ENCODE assay signal across 12 cellular contexts in the genomic region with DNA sequence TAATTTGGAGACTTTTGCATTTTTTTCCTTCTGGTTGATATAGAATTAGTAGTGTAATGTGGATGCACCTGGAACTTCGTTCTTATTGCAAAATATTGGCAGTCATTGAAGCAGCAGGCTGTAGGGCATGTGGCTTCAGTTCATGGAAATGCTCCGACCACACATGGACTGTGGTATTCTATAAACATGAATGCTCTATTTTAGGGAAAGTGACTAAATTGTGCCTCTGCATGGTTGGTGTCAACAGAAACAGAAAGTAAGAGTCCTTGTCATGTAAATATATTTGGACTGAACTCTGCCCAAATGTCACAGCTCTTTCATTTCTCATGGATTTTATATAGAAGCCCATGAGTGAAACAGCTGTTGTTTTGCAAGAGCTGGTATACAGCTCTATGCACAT.
DNase-seq lines count a peak whose midpoint lies in the region; ATAC-seq, FAIRE-seq and TF ChIP-seq lines count a peak whose summit lies in the region.
"Had no signal": no experiment of that assay in that cellular context is flagged by ENCODE, and none has a peak within 500 bp of the region (broad histone marks: within the 10 kb centered on the region; RNA-seq: fewer than 3 reads in every experiment).

No MANE protein-coding gene starts in this region.

- H3K9me3 Mint-ChIP-seq in activated naive CD4-positive, alpha-beta T cell treated with anti-CD3 and anti-CD28 coated beads, Interleukin-2, amount 10 ng/mL, durations not matched to agents 7 days and 5 days, result peaks cover 1% of the 10 kb centered on the region
- H3K9me3 Mint-ChIP-seq: activated B cell treated with CpG ODN at 0.5 μM for 24 hours had no signal

- ATAC-seq in A549 (no peak), GM19452 (IDR thresholded peaks at IDR 0.05; ENCODE audit: unreplicated experiment) (peak; percentile 92), HG03039 (IDR thresholded peaks at IDR 0.05; ENCODE audit: unreplicated experiment) (peak; percentile 99)
- ATAC-seq: activated naive CD4-positive, alpha-beta T cell treated with anti-CD3 and anti-CD28 coated beads, Interleukin-2, amount 50 U/mL, for 72 hours; left cardiac atrium had no signal

- H3K9me3 ChIP-seq in A549, result no peaks in the 10 kb centered on the region

- TF ChIP-seq RAD21 in A549 (conservative IDR thresholded peaks at IDR 0.05 in 1 of 2, IDR thresholded peaks at IDR 0.05 in 1 of 2), result no peak

- H3K4me3 Mint-ChIP-seq in activated naive CD4-positive, alpha-beta T cell treated with anti-CD3 and anti-CD28 coated beads, Interleukin-2, amount 10 ng/mL, durations not matched to agents 7 days and 5 days, result no peak overlapping the region
- H3K4me3 Mint-ChIP-seq: activated B cell treated with CpG ODN at 0.5 μM for 24 hours had no signal

- POLR2A ChIA-PET in A549 (lab: Yijun Ruan, JAX), result no interaction called here

- TF ChIP-seq POLR2A in A549 (IDR thresholded peaks at IDR 0.05; ENCODE audit: low read length) (no peak), H54 (IDR thresholded peaks at IDR 0.05; ENCODE audit: low read depth, low read length) (no peak)

- no peaks in the 10 kb centered on the region for H3K4me1 Mint-ChIP-seq in activated naive CD4-positive, alpha-beta T cell treated with anti-CD3 and anti-CD28 coated beads, Interleukin-2, amount 10 ng/mL, durations not matched to agents 7 days and 5 days

- FAIRE-seq in A549 (lab: Jason Lieb, UNC) (no peak), H54 (lab: Jason Lieb, UNC) (no peak)

- H3K27ac ChIP-seq in A549, result no peak overlapping the region

- no peaks in the 10 kb centered on the region for H3K36me3 Mint-ChIP-seq in activated naive CD4-positive, alpha-beta T cell treated with anti-CD3 and anti-CD28 coated beads, Interleukin-2, amount 10 ng/mL, durations not matched to agents 7 days and 5 days
- H3K36me3 Mint-ChIP-seq: activated naive CD4-positive, alpha-beta T cell treated with anti-CD3 and anti-CD28 coated beads, Interleukin-2, amount 50 U/mL, for 72 hours had no signal

- no peaks in the 10 kb centered on the region for H3K27me3 Mint-ChIP-seq in activated naive CD4-positive, alpha-beta T cell treated with anti-CD3 and anti-CD28 coated beads, Interleukin-2, amount 10 ng/mL, durations not matched to agents 7 days and 5 days
- H3K27me3 Mint-ChIP-seq: activated B cell treated with CpG ODN at 0.5 μM for 24 hours had no signal

- CTCF ChIA-PET in A549 (lab: Yijun Ruan, JAX), result no interaction called here
- CTCF ChIA-PET in activated naive CD4-positive, alpha-beta T cell treated with anti-CD3 and anti-CD28 coated beads, Interleukin-2, amount 10 ng/mL, durations not matched to agents 7 days and 5 days (lab: Charles Lee), result no interaction called here

- H3K4me3 ChIP-seq in A549, result no peak overlapping the region

- no peaks in the 10 kb centered on the region for H3K4me1 ChIP-seq in A549

- 22% methylated on average over 2 of the region's 2 CpGs for WGBS in A549 (ENCODE audit: missing lambda C conversion rate)

- no peak overlapping the region for H3K27ac Mint-ChIP-seq in activated naive CD4-positive, alpha-beta T cell treated with anti-CD3 and anti-CD28 coated beads, Interleukin-2, amount 10 ng/mL, durations not matched to agents 7 days and 5 days
- H3K27ac Mint-ChIP-seq: activated B cell treated with CpG ODN at 0.5 μM for 24 hours; activated naive CD4-positive, alpha-beta T cell treated with anti-CD3 and anti-CD28 coated beads, Interleukin-2, amount 50 U/mL, for 72 hours had no signal

- no peak for DNase-seq in A549 (ENCODE audit: low read depth in 1 of 2, low spot score in 1 of 2)
- peak; percentile 26 for DNase-seq in NCI-H2171 (lab: John Stamatoyannopoulos, UW)
- DNase-seq in dedifferentiated amniotic fluid mesenchymal stem cell (ENCODE audit: extremely low spot score), result no peak
- no peak for DNase-seq in activated naive CD4-positive, alpha-beta T cell treated with anti-CD3 and anti-CD28 coated beads, Interleukin-2, amount 10 ng/mL, durations not matched to agents 7 days and 5 days
- DNase-seq in activated gamma-delta T cell treated with Interleukin-2 at 50 U/mL for 16 hours, result no peak
- DNase-seq in H54 (ENCODE audit: insufficient read length, low spot score), result no peak
- DNase-seq: activated B cell treated with CpG ODN at 0.5 μM for 24 hours, left cardiac atrium, NCI-H748 treated with DMSO at 0.1 percent for 48 hours had no signal

- H3K4me2 ChIP-seq in A549, result peak overlapping the region; percentile 26; the same call in 1 of the 3 replicates

- TF ChIP-seq EP300 in A549 (IDR thresholded peaks at IDR 0.05), result no peak

- no peak for TF ChIP-seq CTCF in A549 (IDR thresholded peaks at IDR 0.05)

TF ChIP-seq in A549, 52 proteins besides CTCF, POLR2A, EP300 and RAD21:
- TF ChIP-seq GATA3 (IDR thresholded peaks at IDR 0.05; ENCODE audit: borderline replicate concordance), result no peak
- TF ChIP-seq RFX5 (IDR thresholded peaks at IDR 0.05), result no peak
- no peak for TF ChIP-seq NR3C1 (IDR thresholded peaks at IDR 0.05)
- TF ChIP-seq, protein P1, sequence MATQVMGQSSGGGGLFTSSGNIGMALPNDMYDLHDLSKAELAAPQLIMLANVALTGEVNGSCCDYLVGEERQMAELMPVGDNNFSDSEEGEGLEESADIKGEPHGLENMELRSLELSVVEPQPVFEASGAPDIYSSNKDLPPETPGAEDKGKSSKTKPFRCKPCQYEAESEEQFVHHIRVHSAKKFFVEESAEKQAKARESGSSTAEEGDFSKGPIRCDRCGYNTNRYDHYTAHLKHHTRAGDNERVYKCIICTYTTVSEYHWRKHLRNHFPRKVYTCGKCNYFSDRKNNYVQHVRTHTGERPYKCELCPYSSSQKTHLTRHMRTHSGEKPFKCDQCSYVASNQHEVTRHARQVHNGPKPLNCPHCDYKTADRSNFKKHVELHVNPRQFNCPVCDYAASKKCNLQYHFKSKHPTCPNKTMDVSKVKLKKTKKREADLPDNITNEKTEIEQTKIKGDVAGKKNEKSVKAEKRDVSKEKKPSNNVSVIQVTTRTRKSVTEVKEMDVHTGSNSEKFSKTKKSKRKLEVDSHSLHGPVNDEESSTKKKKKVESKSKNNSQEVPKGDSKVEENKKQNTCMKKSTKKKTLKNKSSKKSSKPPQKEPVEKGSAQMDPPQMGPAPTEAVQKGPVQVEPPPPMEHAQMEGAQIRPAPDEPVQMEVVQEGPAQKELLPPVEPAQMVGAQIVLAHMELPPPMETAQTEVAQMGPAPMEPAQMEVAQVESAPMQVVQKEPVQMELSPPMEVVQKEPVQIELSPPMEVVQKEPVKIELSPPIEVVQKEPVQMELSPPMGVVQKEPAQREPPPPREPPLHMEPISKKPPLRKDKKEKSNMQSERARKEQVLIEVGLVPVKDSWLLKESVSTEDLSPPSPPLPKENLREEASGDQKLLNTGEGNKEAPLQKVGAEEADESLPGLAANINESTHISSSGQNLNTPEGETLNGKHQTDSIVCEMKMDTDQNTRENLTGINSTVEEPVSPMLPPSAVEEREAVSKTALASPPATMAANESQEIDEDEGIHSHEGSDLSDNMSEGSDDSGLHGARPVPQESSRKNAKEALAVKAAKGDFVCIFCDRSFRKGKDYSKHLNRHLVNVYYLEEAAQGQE (IDR thresholded peaks at IDR 0.05), result no peak
- TF ChIP-seq ZFP36 (IDR thresholded peaks at IDR 0.05; ENCODE audit: borderline replicate concordance, partially characterized antibody), result no peak
- TF ChIP-seq MAFK (IDR thresholded peaks at IDR 0.05; ENCODE audit: partially characterized antibody), result no peak

Comparison
In these comparisons a context has a peak if more than half of its experiments do, and no peak if none do; other contexts are left out.
1. ATAC-seq: peak in GM19452 (single experiment) and HG03039 (single experiment); none in A549 (0 of 2).